In the genomic region with DNA sequence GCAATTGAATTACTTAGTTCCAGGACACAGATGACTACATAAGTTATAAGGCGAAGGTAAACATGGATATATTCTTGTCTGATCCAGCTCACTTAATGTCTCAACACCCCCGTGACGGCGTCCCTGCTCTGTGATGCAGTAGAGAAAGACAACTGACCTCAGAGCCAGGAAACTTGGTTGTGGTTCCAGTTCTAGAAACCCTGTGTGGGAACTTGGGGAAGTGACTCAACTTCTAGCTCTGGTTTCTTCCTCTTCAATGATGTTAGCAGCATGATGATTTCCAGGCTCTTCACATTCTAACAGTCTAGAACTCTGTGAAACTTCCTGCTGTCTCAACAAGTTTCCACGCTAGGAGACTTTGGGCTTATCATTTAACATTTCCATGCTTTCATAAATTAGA, we compare ENCODE assay signal across 8 cellular contexts. TPM values are rescaled to one million over a fixed set of nuclear protein-coding genes. Genes with fewer than 3 reads are reported as not detected.
DNase-seq lines count a peak whose midpoint lies in the region; ATAC-seq and TF ChIP-seq lines count a peak whose summit lies in the region.

No MANE protein-coding gene starts in this region.

- H3K4me3 ChIP-seq in left ventricle myocardium inferior: no peak overlapping the region

- peak; percentile 82 for DNase-seq in activated CD4-positive, alpha-beta T cell treated with anti-CD3 and anti-CD28 coated beads for 36 hours
- no peak for DNase-seq in activated CD4-positive, alpha-beta T cell treated with anti-CD3 and anti-CD28 coated beads for 1 hour
- peak; percentile 56 for DNase-seq in activated T-cell treated with anti-CD3 and anti-CD28 coated beads, Interleukin-2, amount 50 U/mL, for 24 hours
- DNase-seq in left ventricle myocardium inferior: no peak
- no peak for DNase-seq in stimulated activated naive B cell treated with anti-CD40 and anti-IgM and Interleukin-4, amounts not matched to agents 10 μg/mL and 1 μg/mL and 100 μg/mL, for 72 hours
- no peak for DNase-seq in left colon

- H3K4me1 ChIP-seq in left ventricle myocardium inferior: peaks cover 92% of the 10 kb centered on the region

- H3K27me3 Mint-ChIP-seq in activated CD4-positive, alpha-beta T cell treated with anti-CD3 and anti-CD28 coated beads for 36 hours: peaks cover 12% of the 10 kb centered on the region
- H3K27me3 Mint-ChIP-seq in activated T-cell treated with anti-CD3 and anti-CD28 coated beads, Interleukin-2, amount 50 U/mL, for 24 hours: peaks cover 38% of the 10 kb centered on the region
- peaks cover 4 to 7% of the 10 kb centered on the region in 2 donors for H3K27me3 Mint-ChIP-seq in stimulated activated naive B cell treated with anti-CD40 and anti-IgM and Interleukin-4, amounts not matched to agents 10 μg/mL and 1 μg/mL and 100 μg/mL, for 72 hours

- ATAC-seq in activated CD4-positive, alpha-beta T cell treated with anti-CD3 and anti-CD28 coated beads for 36 hours: peak; percentile 96
- peak; percentile 21 to 59 for ATAC-seq in stimulated activated naive B cell treated with anti-CD40 and anti-IgM and Interleukin-4, amounts not matched to agents 10 μg/mL and 1 μg/mL and 100 μg/mL, for 72 hours (replicated peaks)
- ATAC-seq in left colon (no peak), HG02852 (IDR thresholded peaks at IDR 0.05; ENCODE audit: unreplicated experiment) (no peak), GM18858 (IDR thresholded peaks at IDR 0.05; ENCODE audit: unreplicated experiment) (no peak)

- H3K27me3 ChIP-seq in left ventricle myocardium inferior (ENCODE audit: low read depth): no peaks in the 10 kb centered on the region

- no peak overlapping the region for H3K27ac Mint-ChIP-seq in activated CD4-positive, alpha-beta T cell treated with anti-CD3 and anti-CD28 coated beads for 36 hours
- peak overlapping the region; percentile 12 for H3K27ac Mint-ChIP-seq in activated T-cell treated with anti-CD3 and anti-CD28 coated beads, Interleukin-2, amount 50 U/mL, for 24 hours
- no peak overlapping the region for H3K27ac Mint-ChIP-seq in stimulated activated naive B cell treated with anti-CD40 and anti-IgM and Interleukin-4, amounts not matched to agents 10 μg/mL and 1 μg/mL and 100 μg/mL, for 72 hours

- no peaks in the 10 kb centered on the region for H3K9me3 Mint-ChIP-seq in activated CD4-positive, alpha-beta T cell treated with anti-CD3 and anti-CD28 coated beads for 36 hours (ENCODE audit: low read depth)
- H3K9me3 Mint-ChIP-seq in activated T-cell treated with anti-CD3 and anti-CD28 coated beads, Interleukin-2, amount 50 U/mL, for 24 hours: no peaks in the 10 kb centered on the region
- no peaks in the 10 kb centered on the region for H3K9me3 Mint-ChIP-seq in stimulated activated naive B cell treated with anti-CD40 and anti-IgM and Interleukin-4, amounts not matched to agents 10 μg/mL and 1 μg/mL and 100 μg/mL, for 72 hours

- H3K36me3 Mint-ChIP-seq in activated CD4-positive, alpha-beta T cell treated with anti-CD3 and anti-CD28 coated beads for 36 hours (ENCODE audit: low read depth): no peaks in the 10 kb centered on the region
- no peaks in the 10 kb centered on the region for H3K36me3 Mint-ChIP-seq in activated T-cell treated with anti-CD3 and anti-CD28 coated beads, Interleukin-2, amount 50 U/mL, for 24 hours (ENCODE audit: low read depth)
- no peaks in the 10 kb centered on the region for H3K36me3 Mint-ChIP-seq in stimulated activated naive B cell treated with anti-CD40 and anti-IgM and Interleukin-4, amounts not matched to agents 10 μg/mL and 1 μg/mL and 100 μg/mL, for 72 hours

- H3K4me3 Mint-ChIP-seq in activated CD4-positive, alpha-beta T cell treated with anti-CD3 and anti-CD28 coated beads for 36 hours: no peak overlapping the region
- no peak overlapping the region for H3K4me3 Mint-ChIP-seq in activated T-cell treated with anti-CD3 and anti-CD28 coated beads, Interleukin-2, amount 50 U/mL, for 24 hours
- H3K4me3 Mint-ChIP-seq in stimulated activated naive B cell treated with anti-CD40 and anti-IgM and Interleukin-4, amounts not matched to agents 10 μg/mL and 1 μg/mL and 100 μg/mL, for 72 hours: no peak overlapping the region

- intact Hi-C loops in activated CD4-positive, alpha-beta T cell treated with anti-CD3 and anti-CD28 coated beads for 36 hours (cut with DNase I, micrococcal nuclease): loop anchor here (1.0 to 2.0 kb wide), 2 partner anchors 50 to 51 kb away; no protein-coding TSS in a partner anchor
- intact Hi-C loops in left ventricle myocardium inferior (cut with micrococcal nuclease): no loop called here
- intact Hi-C loops in left colon (cut with DNase I, micrococcal nuclease): no loop called here

- H3K36me3 ChIP-seq in left ventricle myocardium inferior: no peaks in the 10 kb centered on the region

- H3K9me3 ChIP-seq in left ventricle myocardium inferior (replicated peaks): no peaks in the 10 kb centered on the region

- no peak for TF ChIP-seq CTCF in left ventricle myocardium inferior (IDR thresholded peaks at IDR 0.05; ENCODE audit: borderline replicate concordance)

- POLR2A ChIA-PET in activated CD4-positive, alpha-beta T cell treated with anti-CD3 and anti-CD28 coated beads for 36 hours (lab: Charles Lee): no interaction called here

- CTCF ChIA-PET in activated CD4-positive, alpha-beta T cell treated with anti-CD3 and anti-CD28 coated beads for 36 hours (lab: Charles Lee): interaction anchor here (0.6 to 1.5 kb wide), 5 partner anchors 11 to 240 kb away, joined by 3 read pairs; no protein-coding TSS in a partner anchor

- peak overlapping the region; percentile 89 for H3K27ac ChIP-seq in left ventricle myocardium inferior (replicated peaks)

- H3K4me1 Mint-ChIP-seq in activated CD4-positive, alpha-beta T cell treated with anti-CD3 and anti-CD28 coated beads for 36 hours: peaks cover 5% of the 10 kb centered on the region
- H3K4me1 Mint-ChIP-seq in activated T-cell treated with anti-CD3 and anti-CD28 coated beads, Interleukin-2, amount 50 U/mL, for 24 hours (ENCODE audit: low read depth): peaks cover 22% of the 10 kb centered on the region
- no peaks in the 10 kb centered on the region for H3K4me1 Mint-ChIP-seq in stimulated activated naive B cell treated with anti-CD40 and anti-IgM and Interleukin-4, amounts not matched to agents 10 μg/mL and 1 μg/mL and 100 μg/mL, for 72 hours

RNA-seq across cellular contexts. Expression of a gene that starts 18.4 kb away (rescaled TPM):
- total RNA-seq in activated CD4-positive, alpha-beta T cell treated with anti-CD3 and anti-CD28 coated beads for 36 hours: under 1 TPM in 1 of 2 experiments, not detected in 1; 0.09 TPM
- total RNA-seq in left ventricle myocardium inferior: 103 TPM
- 10 to 100 TPM; 12.4 to 31.8 TPM for total RNA-seq in left colon

Comparison
In these comparisons a context has a peak if more than half of its experiments do, and no peak if none do; other contexts are left out.
1. DNase-seq: peak in activated CD4-positive, alpha-beta T cell treated with anti-CD3 and anti-CD28 coated beads for 36 hours (single experiment) and activated T-cell treated with anti-CD3 and anti-CD28 coated beads, Interleukin-2, amount 50 U/mL, for 24 hours (single experiment); none in activated CD4-positive, alpha-beta T cell treated with anti-CD3 and anti-CD28 coated beads for 1 hour (single experiment), left ventricle myocardium inferior (single experiment), stimulated activated naive B cell treated with anti-CD40 and anti-IgM and Interleukin-4, amounts not matched to agents 10 μg/mL and 1 μg/mL and 100 μg/mL, for 72 hours (single experiment) and left colon (0 of 2).
2. ATAC-seq: peak in activated CD4-positive, alpha-beta T cell treated with anti-CD3 and anti-CD28 coated beads for 36 hours (single experiment) and stimulated activated naive B cell treated with anti-CD40 and anti-IgM and Interleukin-4, amounts not matched to agents 10 μg/mL and 1 μg/mL and 100 μg/mL, for 72 hours (2 of 2); none in left colon (single experiment), HG02852 (single experiment) and GM18858 (single experiment).
3. RNA of a gene that starts 18.4 kb away (total RNA-seq): 103 TPM in left ventricle myocardium inferior (single experiment) and 12.4 to 31.8 TPM in left colon; 0.09 TPM in activated CD4-positive, alpha-beta T cell treated with anti-CD3 and anti-CD28 coated beads for 36 hours; every median in the first group is over 10 times any median in the second.
4. intact Hi-C loops: an anchor here in activated CD4-positive, alpha-beta T cell treated with anti-CD3 and anti-CD28 coated beads for 36 hours (1.0 to 2.0 kb wide); none called in left ventricle myocardium inferior and left colon.